In the genomic region with DNA sequence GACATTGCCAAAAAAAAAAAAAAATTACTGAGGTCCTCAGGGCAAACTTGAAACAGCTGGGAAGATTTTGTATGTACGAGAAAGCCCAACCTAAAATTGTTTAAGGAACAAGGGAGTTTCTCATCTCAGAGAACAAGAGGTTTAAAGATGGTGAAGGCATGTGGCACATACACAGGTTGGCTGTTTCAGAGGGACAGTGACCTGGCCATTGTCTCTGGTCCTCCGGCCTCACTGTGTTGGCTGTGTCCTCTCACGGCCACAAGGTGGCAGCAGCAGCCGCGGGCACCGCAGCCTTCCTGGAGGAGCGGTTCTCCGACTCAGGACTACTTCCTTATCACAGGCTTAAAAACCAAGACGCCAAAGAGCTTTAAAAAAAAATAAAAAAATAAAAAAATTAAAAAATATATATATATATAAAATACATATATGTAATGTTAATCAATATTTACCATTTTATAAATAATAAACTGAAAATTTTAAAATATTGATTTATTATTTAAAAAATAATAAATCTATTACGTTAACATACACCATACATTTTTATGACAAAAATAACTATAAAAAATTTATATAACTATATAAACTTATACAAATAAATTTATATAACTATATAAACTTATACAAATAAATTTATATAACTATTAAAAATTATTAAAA, we compare ENCODE assay signal across 8 cellular contexts. TPM values are rescaled to one million over a fixed set of nuclear protein-coding genes. Genes with fewer than 3 reads are reported as not detected.
A peak's percentile ranks its signal among the peaks of the same experiment; 100 is the strongest.
DNase-seq lines count a peak whose midpoint lies in the region; ATAC-seq, FAIRE-seq and TF ChIP-seq lines count a peak whose summit lies in the region.

No MANE protein-coding gene starts in this region.

- no peaks in the 10 kb centered on the region for H3K9me3 ChIP-seq in fibroblast of lung (ENCODE audit: control insufficient read depth, insufficient read depth, low read depth, low read length)

- no peaks in the 10 kb centered on the region for H4K20me1 ChIP-seq in fibroblast of lung (ENCODE audit: control insufficient read depth, extremely low read depth, insufficient read depth, low read length)

- ATAC-seq in GM21360 (IDR thresholded peaks at IDR 0.05; ENCODE audit: unreplicated experiment): peak; percentile 84
- peak; percentile 96 to 99 for ATAC-seq in activated T-cell treated with anti-CD3 and anti-CD28 coated beads, Interleukin-2, amount 50 U/mL, for 72 hours (replicated peaks in 1 of 2)

- no peaks in the 10 kb centered on the region for H3K9me3 Mint-ChIP-seq in activated T-cell treated with anti-CD3 and anti-CD28 coated beads, Interleukin-2, amount 50 U/mL, for 72 hours
- peaks cover 9% of the 10 kb centered on the region for H3K9me3 Mint-ChIP-seq in nephron progenitor cell

- no peak overlapping the region for H3K4me3 Mint-ChIP-seq in activated T-cell treated with anti-CD3 and anti-CD28 coated beads, Interleukin-2, amount 50 U/mL, for 72 hours
- no peak overlapping the region for H3K4me3 Mint-ChIP-seq in nephron progenitor cell

- H3K4me3 ChIP-seq in Jurkat, Clone E6-1 (ENCODE audit: low read length): no peak overlapping the region
- H3K4me3 ChIP-seq in fibroblast of lung (replicated peaks in 1 of 4; ENCODE audit: control extremely low read depth in 1 of 4, insufficient read depth in 1 of 4, low read depth in 3 of 4, low read length in 4 of 4): no peak overlapping the region

- H3K4me1 ChIP-seq in fibroblast of lung (ENCODE audit: control insufficient read depth, extremely low read depth, insufficient read depth, low read length): no peaks in the 10 kb centered on the region

- H3K9ac ChIP-seq in fibroblast of lung (ENCODE audit: insufficient read depth, low read length): no peak overlapping the region

- H3K36me3 Mint-ChIP-seq in activated T-cell treated with anti-CD3 and anti-CD28 coated beads, Interleukin-2, amount 50 U/mL, for 72 hours (ENCODE audit: insufficient read depth in 2 of 2): no peaks in the 10 kb centered on the region
- no peaks in the 10 kb centered on the region for H3K36me3 Mint-ChIP-seq in nephron progenitor cell (ENCODE audit: low read depth)

- H3K4me2 ChIP-seq in fibroblast of lung (ENCODE audit: extremely low read depth, insufficient read depth, low read length): no peak overlapping the region

- H3K4me1 Mint-ChIP-seq in activated T-cell treated with anti-CD3 and anti-CD28 coated beads, Interleukin-2, amount 50 U/mL, for 72 hours (ENCODE audit: low read depth): no peaks in the 10 kb centered on the region
- H3K4me1 Mint-ChIP-seq in nephron progenitor cell: no peaks in the 10 kb centered on the region

- H3K27ac Mint-ChIP-seq in activated T-cell treated with anti-CD3 and anti-CD28 coated beads, Interleukin-2, amount 50 U/mL, for 72 hours: no peak overlapping the region
- H3K27ac Mint-ChIP-seq in nephron progenitor cell: no peak overlapping the region

- H3K27ac ChIP-seq in fibroblast of lung (ENCODE audit: insufficient read depth, low read length): no peak overlapping the region

- H3K36me3 ChIP-seq in fibroblast of lung (ENCODE audit: control insufficient read depth, insufficient read depth, low read length): no peaks in the 10 kb centered on the region

- no peaks in the 10 kb centered on the region for H3K27me3 ChIP-seq in fibroblast of lung (ENCODE audit: control insufficient read depth, insufficient read depth, low read length)

- peak; percentile 95 for FAIRE-seq in RCC 7860 (lab: Jason Lieb, UNC)

- DNase-seq in COR-L47 (lab: John Stamatoyannopoulos, UW): peak; percentile 46
- peak; percentile 57 for DNase-seq in Jurkat, Clone E6-1 (ENCODE audit: low read depth, low spot score)
- peak; percentile 53 for DNase-seq in RCC 7860 (ENCODE audit: low spot score)
- peak; percentile 75 to 80 for DNase-seq in activated T-cell treated with anti-CD3 and anti-CD28 coated beads, Interleukin-2, amount 50 U/mL, for 72 hours
- DNase-seq in fibroblast of lung (ENCODE audit: low read depth in 2 of 2): peak; percentile 68 to 78
- peak; percentile 82 for DNase-seq in nephron progenitor cell
- peak; percentile 57 for DNase-seq in stromal cell of bone marrow (ENCODE audit: low read depth)

- no peaks in the 10 kb centered on the region for H3K79me2 ChIP-seq in fibroblast of lung (ENCODE audit: control insufficient read depth, insufficient read depth, low read length)

- TF ChIP-seq CTCF in fibroblast of lung (conservative IDR thresholded peaks at IDR 0.05 in 1 of 2, IDR thresholded peaks at IDR 0.05 in 1 of 2; ENCODE audit: low read depth in 1 of 2, low read length in 2 of 2) (peak; percentile 92 to 95), nephron progenitor cell (IDR thresholded peaks at IDR 0.05) (peak; percentile 97)

- H3K27me3 Mint-ChIP-seq in activated T-cell treated with anti-CD3 and anti-CD28 coated beads, Interleukin-2, amount 50 U/mL, for 72 hours (ENCODE audit: low read depth): no peaks in the 10 kb centered on the region
- H3K27me3 Mint-ChIP-seq in nephron progenitor cell (ENCODE audit: low read depth, poor library complexity): peaks cover 7% of the 10 kb centered on the region

- H2AFZ ChIP-seq in fibroblast of lung (ENCODE audit: low read length): no peak overlapping the region

RNA-seq across cellular contexts. Expression of a gene that starts 52.8 kb away (rescaled TPM):
- polyA plus RNA-seq in Jurkat, Clone E6-1 (2012; ENCODE audit: insufficient read depth, insufficient read length): 53.9 TPM
- 10 to 100 TPM; 20.7 to 23.9 TPM for total RNA-seq in activated T-cell treated with anti-CD3 and anti-CD28 coated beads, Interleukin-2, amount 50 U/mL, for 72 hours
- 7.2 and 10.7 TPM in 2 replicates for total RNA-seq in fibroblast of lung
- polyA plus RNA-seq in fibroblast of lung: 24.7 and 32.5 TPM in 2 replicates
- polyA plus RNA-seq in fibroblast of lung (2012): 43.6 and 48.5 TPM in 2 replicates
- polyA minus RNA-seq in fibroblast of lung (ENCODE audit: low replicate concordance): 1.2 and 1.9 TPM in 2 replicates

RNA-seq across cellular contexts. Expression of a gene that starts 52.9 kb away (rescaled TPM):
- polyA plus RNA-seq in Jurkat, Clone E6-1 (2012; ENCODE audit: insufficient read depth, insufficient read length): 5.7 TPM
- total RNA-seq in activated T-cell treated with anti-CD3 and anti-CD28 coated beads, Interleukin-2, amount 50 U/mL, for 72 hours: 1 to 10 TPM; 6.0 to 8.6 TPM
- total RNA-seq in fibroblast of lung: 33.6 and 37.7 TPM in 2 replicates
- 16.0 and 21.3 TPM in 2 replicates for polyA plus RNA-seq in fibroblast of lung
- 10.8 and 12.7 TPM in 2 replicates for polyA plus RNA-seq in fibroblast of lung (2012)
- polyA minus RNA-seq in fibroblast of lung (ENCODE audit: low replicate concordance): 3.3 and 5.9 TPM in 2 replicates
